Comparison of ENCODE assay signal across 22 cellular contexts in the genomic region with DNA sequence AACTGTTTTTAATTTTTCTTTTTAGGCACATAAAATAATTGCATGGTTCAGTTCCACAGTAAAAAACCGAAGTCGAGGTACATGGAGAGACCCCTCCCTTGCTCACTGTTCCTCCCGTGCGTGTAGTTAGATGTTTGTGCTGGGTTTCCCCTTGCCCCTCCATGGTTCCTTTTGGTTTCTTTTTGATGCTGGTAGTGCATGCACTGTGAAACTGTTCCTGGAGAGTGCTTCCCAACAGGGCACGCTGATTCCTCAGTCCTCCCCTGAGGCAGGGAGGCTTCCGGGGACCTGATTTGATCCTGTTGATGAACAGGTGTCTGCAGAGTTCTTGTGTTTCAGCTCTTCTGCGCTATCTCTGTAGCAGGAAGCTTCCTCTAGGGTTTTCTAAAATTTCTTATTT.
DNase-seq lines count a peak whose midpoint lies in the region; ATAC-seq and TF ChIP-seq lines count a peak whose summit lies in the region.
"Had no signal": no experiment of that assay in that cellular context is flagged by ENCODE, and none has a peak within 500 bp of the region (broad histone marks: within the 10 kb centered on the region; RNA-seq: fewer than 3 reads in every experiment).

No MANE protein-coding gene starts in this region.

- no peak for TF ChIP-seq EP300 in stomach (IDR thresholded peaks at IDR 0.05)

- intact Hi-C loops in left cardiac atrium (cut with DNase I), result no loop called here
- intact Hi-C loops in stomach (cut with DNase I; ENCODE audit: low total_unique reads), result no loop called here

- H3K4me1 ChIP-seq in right atrium auricular region, result peaks cover 0 to 15% of the 10 kb centered on the region in 2 donors
- peaks cover 0 to 9% (median 2%) of the 10 kb centered on the region in 4 donors for H3K4me1 ChIP-seq in stomach
- H3K4me1 ChIP-seq: uterus had no signal

- peak; percentile 21 for DNase-seq in right atrium auricular region (ENCODE audit: low spot score)
- DNase-seq in left cardiac atrium, result no peak
- peak; percentile 14 for DNase-seq in stomach
- DNase-seq in NCI-H2107 treated with DMSO at 0.1 percent for 48 hours (lab: John Stamatoyannopoulos, UW; ENCODE audit: unreplicated experiment), result no peak
- no peak for DNase-seq in Ammon's horn (ENCODE audit: low spot score)
- no peak for DNase-seq in NCI-H524 treated with DMSO at 0.1 percent for 48 hours (lab: John Stamatoyannopoulos, UW)
- DNase-seq: activated CD4-positive, CD25-positive, alpha-beta regulatory T cell; activated naive CD8-positive, alpha-beta T cell treated with anti-CD3 and anti-CD28 coated beads, Interleukin-2, amount 10 ng/mL, durations not matched to agents 7 days and 5 days; immature natural killer cell; MG63; NCI-H1694; NCI-H82; PC-9; substantia nigra; uterus had no signal

- H3K4me3 ChIP-seq in right atrium auricular region (no peak overlapping the region), stomach (no peak overlapping the region)
- H3K4me3 ChIP-seq: BLaER1 treated with 17β-estradiol and CSF1 and Interleukin-3, amounts not matched to agents 10 nM and 100 nM; heart left ventricle; MG63; PC-9; SK-N-MC; smooth muscle cell; uterus had no signal

- H3K9me3 ChIP-seq in right atrium auricular region (no peaks in the 10 kb centered on the region), stomach (no peaks in the 10 kb centered on the region)
- H3K9me3 ChIP-seq: BLaER1 treated with 17β-estradiol and CSF1 and Interleukin-3, amounts not matched to agents 10 nM and 100 nM; heart left ventricle; MG63; uterus had no signal

- no peak for ATAC-seq in left cardiac atrium
- ATAC-seq in GM21390 (IDR thresholded peaks at IDR 0.05; ENCODE audit: unreplicated experiment), result peak; percentile 72
- peak; percentile 55 for ATAC-seq in HG03280 (IDR thresholded peaks at IDR 0.05; ENCODE audit: unreplicated experiment)
- ATAC-seq: heart left ventricle had no signal

- no peak overlapping the region for H3K27ac ChIP-seq in right atrium auricular region
- no peak overlapping the region for H3K27ac ChIP-seq in stomach
- H3K27ac ChIP-seq: BLaER1 treated with 17β-estradiol and CSF1 and Interleukin-3, amounts not matched to agents 10 nM and 100 nM; heart left ventricle; HL-60; PC-9; SK-N-MC; uterus had no signal

- H3K36me3 ChIP-seq in right atrium auricular region (no peaks in the 10 kb centered on the region), stomach (no peaks in the 10 kb centered on the region)
- H3K36me3 ChIP-seq: BLaER1 treated with 17β-estradiol and CSF1 and Interleukin-3, amounts not matched to agents 10 nM and 100 nM; heart left ventricle; MG63; uterus had no signal

- no peak for TF ChIP-seq CTCF in right atrium auricular region (IDR thresholded peaks at IDR 0.05)
- no peak for TF ChIP-seq CTCF in stomach (IDR thresholded peaks at IDR 0.05)

- no peaks in the 10 kb centered on the region for H3K27me3 ChIP-seq in right atrium auricular region
- H3K27me3 ChIP-seq in stomach, result no peaks in the 10 kb centered on the region
- H3K27me3 ChIP-seq: BLaER1 treated with 17β-estradiol and CSF1 and Interleukin-3, amounts not matched to agents 10 nM and 100 nM; heart left ventricle; MG63; uterus had no signal

- WGBS in stomach, 5 donors, result 87 to 92% (median 88%) methylated on average over 7 of the region's 7 CpGs

- TF ChIP-seq POLR2A in stomach (IDR thresholded peaks at IDR 0.05), result no peak

Comparison
In these comparisons a context has a peak if more than half of its experiments do, and no peak if none do; other contexts are left out.
1. DNase-seq: peak in right atrium auricular region (single experiment) and stomach (single experiment); none in left cardiac atrium (single experiment), NCI-H2107 treated with DMSO at 0.1 percent for 48 hours (single experiment), Ammon's horn (single experiment) and NCI-H524 treated with DMSO at 0.1 percent for 48 hours (single experiment).
2. ATAC-seq: peak in GM21390 (single experiment) and HG03280 (single experiment); none in left cardiac atrium (0 of 2).